8 cellular contexts compared by ENCODE assay signal in the genomic region with DNA sequence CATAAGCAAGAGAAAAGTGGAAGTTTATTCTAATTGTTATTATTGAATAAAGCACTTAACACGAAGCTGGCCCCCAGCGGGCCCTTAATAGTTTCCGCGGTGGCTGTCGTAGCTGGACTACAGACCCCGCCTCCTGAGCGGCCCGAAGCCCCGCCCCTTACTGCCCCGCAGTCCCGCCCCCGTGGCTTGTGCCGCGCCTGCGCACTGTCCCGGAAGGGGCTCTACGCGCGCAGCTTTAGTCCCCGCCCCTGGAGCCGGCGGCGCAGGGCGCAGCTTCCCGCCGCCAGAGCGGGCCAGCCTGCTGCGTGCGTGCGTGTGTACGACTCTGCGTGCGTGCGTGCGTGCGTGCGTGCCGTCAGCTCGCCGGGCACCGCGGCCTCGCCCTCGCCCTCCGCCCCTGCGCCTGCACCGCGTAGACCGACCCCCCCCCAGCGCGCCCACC. TPM values are rescaled to one million over a fixed set of nuclear protein-coding genes. Genes with fewer than 3 reads are reported as not detected.
DNase-seq lines count a peak whose midpoint lies in the region; ATAC-seq and TF ChIP-seq lines count a peak whose summit lies in the region.

TSS of gene VAPB (plus strand) at position 348 of the 442 bp plus-strand sequence. CDS start 231 bp downstream, outside the sequence.

- WGBS in lower leg skin, 2 donors: 0 to 1% methylated on average over 14 to 36 of the region's 51 CpGs

- ATAC-seq in CD4-positive, CD25-positive, alpha-beta regulatory T cell (ENCODE audit: low read depth in 2 of 2): peak; percentile 98 to 99
- ATAC-seq in GM19438 (IDR thresholded peaks at IDR 0.05; ENCODE audit: low read depth, unreplicated experiment) (peak; percentile 99), HG03571 (IDR thresholded peaks at IDR 0.05; ENCODE audit: unreplicated experiment) (peak; percentile 96)

- CTCF ChIA-PET in activated CD4-positive, alpha-beta memory T cell treated with anti-CD3 and anti-CD28 coated beads for 36 hours (lab: Charles Lee): interaction anchor here (0.6 to 1.4 kb wide), 7 partner anchors 14 to 262 kb away, joined by 3 to 5 read pairs (median 4); partner anchors contain the start of gene STX16

- peaks cover 21% of the 10 kb centered on the region for H3K36me3 Mint-ChIP-seq in CD4-positive, CD25-positive, alpha-beta regulatory T cell
- H3K36me3 Mint-ChIP-seq in activated CD4-positive, alpha-beta memory T cell treated with anti-CD3 and anti-CD28 coated beads for 36 hours: peaks cover 27% of the 10 kb centered on the region

- POLR2A ChIA-PET in activated CD4-positive, alpha-beta memory T cell treated with anti-CD3 and anti-CD28 coated beads for 36 hours (lab: Charles Lee): interaction anchor here (0.7 to 2.2 kb wide), 14 partner anchors 9 to 999 kb away, joined by 3 to 18 read pairs (median 3); partner anchors contain the start of genes RAB22A and STX16

- peaks cover 44% of the 10 kb centered on the region for H3K4me1 ChIP-seq in CD4-positive, CD25-positive, alpha-beta regulatory T cell (ENCODE audit: control insufficient read depth, insufficient read depth, low read length, poor library complexity, severe bottlenecking)

- H3K4me3 ChIP-seq in CD4-positive, CD25-positive, alpha-beta regulatory T cell (ENCODE audit: low read depth, low read length): peak within 1 kb of the TSS; percentile 89
- peak within 1 kb of the TSS; percentile 85 for H3K4me3 ChIP-seq in lower leg skin (ENCODE audit: low read depth, poor library complexity, severe bottlenecking)

- no peak for TF ChIP-seq POLR2A in lower leg skin (IDR thresholded peaks at IDR 0.05)

- TF ChIP-seq CTCF in lower leg skin (IDR thresholded peaks at IDR 0.05): no peak

- peaks cover 23 to 46% (median 38%) of the 10 kb centered on the region in 4 donors for H3K4me1 Mint-ChIP-seq in CD4-positive, CD25-positive, alpha-beta regulatory T cell
- peaks cover 38% of the 10 kb centered on the region for H3K4me1 Mint-ChIP-seq in activated CD4-positive, alpha-beta memory T cell treated with anti-CD3 and anti-CD28 coated beads for 36 hours (ENCODE audit: low read depth)

- peaks cover 0 to 2% (median 0%) of the 10 kb centered on the region in 7 donors for H3K9me3 Mint-ChIP-seq in CD4-positive, CD25-positive, alpha-beta regulatory T cell
- no peaks in the 10 kb centered on the region for H3K9me3 Mint-ChIP-seq in activated CD4-positive, alpha-beta memory T cell treated with anti-CD3 and anti-CD28 coated beads for 36 hours

- peak; percentile 94 to 97 (median 97) for DNase-seq in CD4-positive, CD25-positive, alpha-beta regulatory T cell
- DNase-seq in NCI-H82 treated with DMSO at 0.1 percent for 48 hours (lab: John Stamatoyannopoulos, UW; ENCODE audit: unreplicated experiment) (peak; percentile 76), dermis microvascular lymphatic vessel endothelial cell (ENCODE audit: low read depth in 2 of 2) (peak; percentile 92 to 98), lower leg skin (ENCODE audit: low spot score in 2 of 2) (peak; percentile 93 to 98)
- DNase-seq in activated CD4-positive, alpha-beta memory T cell treated with anti-CD3 and anti-CD28 coated beads for 36 hours: peak; percentile 98
- DNase-seq in stimulated activated CD4-positive, alpha-beta T cell treated with anti-CD3 and anti-CD28 coated beads, Interleukin-4, amount 100 ng/mL, for 4 hours: peak; percentile 95 to 97

- peak within 1 kb of the TSS; percentile 99 for H3K27ac ChIP-seq in CD4-positive, CD25-positive, alpha-beta regulatory T cell (ENCODE audit: insufficient read depth, low read length, poor library complexity, severe bottlenecking)

- H3K27me3 ChIP-seq in CD4-positive, CD25-positive, alpha-beta regulatory T cell (ENCODE audit: control insufficient read depth, insufficient read depth, low read length): peaks cover 2% of the 10 kb centered on the region

- H3K27me3 Mint-ChIP-seq in CD4-positive, CD25-positive, alpha-beta regulatory T cell: peaks cover 14% of the 10 kb centered on the region
- H3K27me3 Mint-ChIP-seq in activated CD4-positive, alpha-beta memory T cell treated with anti-CD3 and anti-CD28 coated beads for 36 hours: peaks cover 2% of the 10 kb centered on the region

- H3K9me3 ChIP-seq in CD4-positive, CD25-positive, alpha-beta regulatory T cell (ENCODE audit: control insufficient read depth in 2 of 2, low read length in 2 of 2): no peaks in the 10 kb centered on the region

- H3K36me3 ChIP-seq in CD4-positive, CD25-positive, alpha-beta regulatory T cell (ENCODE audit: control insufficient read depth, insufficient read depth, low read length): peaks cover 3% of the 10 kb centered on the region

- H3K4me3 Mint-ChIP-seq in CD4-positive, CD25-positive, alpha-beta regulatory T cell: peak within 1 kb of the TSS; percentile 92 to 96 (median 94)
- peak within 1 kb of the TSS; percentile 95 for H3K4me3 Mint-ChIP-seq in activated CD4-positive, alpha-beta memory T cell treated with anti-CD3 and anti-CD28 coated beads for 36 hours

- intact Hi-C loops in activated CD4-positive, alpha-beta memory T cell treated with anti-CD3 and anti-CD28 coated beads for 36 hours (cut with micrococcal nuclease): loop anchor here (1.0 to 5.0 kb wide), 4 partner anchors 19 to 263 kb away; partner anchors contain the start of gene STX16
- intact Hi-C loops in lower leg skin (cut with DNase I; ENCODE audit: low total_unique reads): no loop called here

- peak within 1 kb of the TSS; percentile 89 to 98 (median 95) for H3K27ac Mint-ChIP-seq in CD4-positive, CD25-positive, alpha-beta regulatory T cell
- peak within 1 kb of the TSS; percentile 92 for H3K27ac Mint-ChIP-seq in activated CD4-positive, alpha-beta memory T cell treated with anti-CD3 and anti-CD28 coated beads for 36 hours

RNA-seq across cellular contexts. Expression of gene VAPB, which starts in this region (rescaled TPM):
- 25.7 TPM for total RNA-seq in CD4-positive, CD25-positive, alpha-beta regulatory T cell
- polyA plus RNA-seq in CD4-positive, CD25-positive, alpha-beta regulatory T cell: 10 to 100 TPM; 18.9 to 25.2 (median 21.0) TPM
- 10 to 100 TPM; 34.6 to 37.0 TPM for total RNA-seq in activated CD4-positive, alpha-beta memory T cell treated with anti-CD3 and anti-CD28 coated beads for 36 hours
- total RNA-seq in dermis microvascular lymphatic vessel endothelial cell (9.1 and 11.8 TPM in 2 replicates), lower leg skin (10 to 100 TPM in 3 of 4 donors, 1 to 10 TPM in 1; 9.4 to 13.0 (median 11.0) TPM)

Comparison
In these comparisons a context has a peak if more than half of its experiments do, and no peak if none do; other contexts are left out.
1. Peak in every context shown above with its lines: DNase-seq, ATAC-seq, H3K4me3 ChIP-seq and H3K27ac ChIP-seq.